In genomic region chr2:147097747-147098146, GRCh38 we compare ENCODE assay signal across 1 cellular context.
A peak's percentile ranks its signal among the peaks of the same experiment; 100 is the strongest.
TF ChIP-seq lines count a peak whose summit lies in the region.

No MANE protein-coding gene starts in this region.

TF ChIP-seq in HepG2, 621 proteins besides CTCF, POLR2A, EP300 and RAD21 (continued from another document):
- TF ChIP-seq ZNF281 (CRISPR knock-in tag; IDR thresholded peaks at IDR 0.05; ENCODE audit: borderline replicate concordance): no peak
- TF ChIP-seq ZNF12 (CRISPR knock-in tag; IDR thresholded peaks at IDR 0.05): no peak
- TF ChIP-seq ZNF800 (CRISPR knock-in tag; IDR thresholded peaks at IDR 0.05): no peak
- TF ChIP-seq NR2F1 (CRISPR knock-in tag; IDR thresholded peaks at IDR 0.05): no peak
- TF ChIP-seq PRDM15 (CRISPR knock-in tag; IDR thresholded peaks at IDR 0.05): no peak
- no peak for TF ChIP-seq ZNF768 (CRISPR knock-in tag; IDR thresholded peaks at IDR 0.05)
- no peak for TF ChIP-seq ZNF850 (CRISPR knock-in tag; conservative IDR thresholded peaks at IDR 0.05)
- no peak for TF ChIP-seq ELK4 (CRISPR knock-in tag; IDR thresholded peaks at IDR 0.05; ENCODE audit: borderline replicate concordance)
- no peak for TF ChIP-seq ZNF296 (CRISPR knock-in tag; conservative IDR thresholded peaks at IDR 0.05)
- no peak for TF ChIP-seq SMYD3 (CRISPR knock-in tag; IDR thresholded peaks at IDR 0.05)
- TF ChIP-seq ZNF576 (CRISPR knock-in tag; IDR thresholded peaks at IDR 0.05): no peak
- peak; percentile 63; the same call in 1 of the 2 replicates for TF ChIP-seq CREB1 (IDR thresholded peaks at IDR 0.05)
- TF ChIP-seq CREB1 (CRISPR knock-in tag; IDR thresholded peaks at IDR 0.05): no peak
